Comparison of ENCODE assay signal across 22 cellular contexts in genomic region chrX:31314921-31315320, GRCh38.
A peak's percentile ranks its signal among the peaks of the same experiment; 100 is the strongest.
DNase-seq lines count a peak whose midpoint lies in the region; ATAC-seq and TF ChIP-seq lines count a peak whose summit lies in the region.
"Had no signal": no experiment of that assay in that cellular context is flagged by ENCODE, and none has a peak within 500 bp of the region (broad histone marks: within the 10 kb centered on the region; RNA-seq: fewer than 3 reads in every experiment).

No MANE protein-coding gene starts in this region.

- no peak overlapping the region for H4K5ac ChIP-seq in mesendoderm (ENCODE audit: low read length)

- no peaks in the 10 kb centered on the region for H3K79me2 ChIP-seq in mesendoderm (ENCODE audit: control insufficient read depth, insufficient read depth, low read length)

- no peak for TF ChIP-seq CTCF in testis (IDR thresholded peaks at IDR 0.05)

- no peaks in the 10 kb centered on the region for H3K79me1 ChIP-seq in mesendoderm (ENCODE audit: low read length)

- no peak for ATAC-seq in GM18909 (IDR thresholded peaks at IDR 0.05; ENCODE audit: poor library complexity, unreplicated experiment)
- ATAC-seq: CD8-positive, alpha-beta T cell; GM12878 had no signal

- intact Hi-C loops in testis (cut with DNase I; ENCODE audit: low total_unique reads), result no loop called here

- no peak overlapping the region for H3K4me3 ChIP-seq in ectodermal cell (ENCODE audit: insufficient read depth, low read depth, low read length)
- no peak overlapping the region for H3K4me3 ChIP-seq in mesendoderm (ENCODE audit: low read length)
- H3K4me3 ChIP-seq in testis, result no peak overlapping the region
- H3K4me3 ChIP-seq: cardiac muscle cell, GM12878, SJCRH30, suprapubic skin had no signal

- H3K36me3 ChIP-seq in ectodermal cell (ENCODE audit: control insufficient read depth, insufficient read depth, low read length), result no peaks in the 10 kb centered on the region
- no peaks in the 10 kb centered on the region for H3K36me3 ChIP-seq in mesendoderm (ENCODE audit: control insufficient read depth, insufficient read depth, low read length)
- no peaks in the 10 kb centered on the region for H3K36me3 ChIP-seq in testis (ENCODE audit: low read depth, missing control alignments)
- H3K36me3 ChIP-seq: cardiac muscle cell, SJCRH30, suprapubic skin had no signal

- H2BK120ac ChIP-seq in mesendoderm (ENCODE audit: low read depth, low read length), result no peak overlapping the region

- H2AK5ac ChIP-seq in mesendoderm (ENCODE audit: low read length), result no peak overlapping the region

- no peak overlapping the region for H4K8ac ChIP-seq in mesendoderm (ENCODE audit: low read depth, low read length)

- WGBS in ectodermal cell, 2 experiments, result 63% methylated on average over 3 of the region's 3 CpGs; no CpG with 5 or more reads in 1 of the 2 experiments
- no CpG with 5 or more reads among the region's 3 CpGs for WGBS in mesendoderm (ENCODE audit: extremely low coverage, insufficient coverage, low lambda C conversion rate)
- 29 to 31% methylated on average over 3 of the region's 3 CpGs for WGBS in testis, 2 donors

- H3K4me2 ChIP-seq in mesendoderm (ENCODE audit: low read length), result no peak overlapping the region

- no peak for TF ChIP-seq POLR2A in testis (IDR thresholded peaks at IDR 0.05)

- no peak overlapping the region for H3K23ac ChIP-seq in mesendoderm (ENCODE audit: low read length)

- H3K9me3 ChIP-seq in ectodermal cell (ENCODE audit: control insufficient read depth, low read length) (no peaks in the 10 kb centered on the region), testis (no peaks in the 10 kb centered on the region)
- H3K9me3 ChIP-seq: SJCRH30, suprapubic skin had no signal

- H3K18ac ChIP-seq in mesendoderm (ENCODE audit: low read length), result peak overlapping the region; percentile 80

- H3K4me1 ChIP-seq in ectodermal cell (ENCODE audit: control insufficient read depth, insufficient read depth, low read length) (no peaks in the 10 kb centered on the region), mesendoderm (ENCODE audit: control insufficient read depth, low read depth, low read length) (no peaks in the 10 kb centered on the region), testis (no peaks in the 10 kb centered on the region)
- H3K4me1 ChIP-seq: suprapubic skin had no signal

- peak overlapping the region; percentile 69 for H3K27ac ChIP-seq in ectodermal cell (ENCODE audit: insufficient read depth, low read depth, low read length, poor library complexity, severe bottlenecking)
- no peak overlapping the region for H3K27ac ChIP-seq in mesendoderm (ENCODE audit: low read depth, low read length)
- H3K27ac ChIP-seq in testis, result no peak overlapping the region
- H3K27ac ChIP-seq: 22Rv1, cardiac muscle cell, SJCRH30, suprapubic skin had no signal

- H3K56ac ChIP-seq in mesendoderm (ENCODE audit: low read length), result no peak overlapping the region

- no peak overlapping the region for H2BK15ac ChIP-seq in mesendoderm (replicated peaks; ENCODE audit: low read depth)

- no peak overlapping the region for H2BK5ac ChIP-seq in mesendoderm (ENCODE audit: low read length)

- H3K27me3 ChIP-seq in ectodermal cell (ENCODE audit: control insufficient read depth, insufficient read depth, low read length, poor library complexity, severe bottlenecking), result no peaks in the 10 kb centered on the region
- H3K27me3 ChIP-seq in mesendoderm (ENCODE audit: insufficient read depth, low read length, poor library complexity), result no peaks in the 10 kb centered on the region
- no peaks in the 10 kb centered on the region for H3K27me3 ChIP-seq in testis
- H3K27me3 ChIP-seq: cardiac muscle cell, SJCRH30, suprapubic skin had no signal

- H3K4ac ChIP-seq in mesendoderm (ENCODE audit: low read depth, low read length), result no peak overlapping the region

- peak; percentile 1 for DNase-seq in NCI-H82 (lab: John Stamatoyannopoulos, UW)
- no peak for DNase-seq in NCI-H82 treated with DMSO at 0.1 percent for 48 hours (lab: John Stamatoyannopoulos, UW; ENCODE audit: unreplicated experiment)
- DNase-seq in mesendoderm, result peak; percentile 23
- peak; percentile 16 for DNase-seq in testis
- no peak for DNase-seq in DMS153 treated with DMSO at 0.1 percent for 48 hours (lab: John Stamatoyannopoulos, UW; ENCODE audit: unreplicated experiment)
- DNase-seq in NCI-H774 (lab: John Stamatoyannopoulos, UW), result no peak
- DNase-seq: activated CD4-positive, alpha-beta T cell treated with anti-CD3 and anti-CD28 coated beads for 1 hour; activated T-cell treated with anti-CD3 and anti-CD28 coated beads for 4 hours; CD8-positive, alpha-beta T cell; effector memory CD4-positive, alpha-beta T cell; glutamatergic neuron; NCI-H1436 treated with DMSO at 0.1 percent for 48 hours; NCI-H226; SJCRH30; stimulated activated CD4-positive, alpha-beta T cell treated with anti-CD3 and anti-CD28 coated beads, Interleukin-1b, Interleukin-23, amount 100 ng/mL, for 48 hours; T1000 had no signal

- H3K9ac ChIP-seq in mesendoderm (ENCODE audit: low read length), result no peak overlapping the region

Comparison
In these comparisons a context has a peak if more than half of its experiments do, and no peak if none do; other contexts are left out.
1. DNase-seq: peak in NCI-H82 (single experiment), mesendoderm (single experiment) and testis (single experiment); none in NCI-H82 treated with DMSO at 0.1 percent for 48 hours (single experiment), DMS153 treated with DMSO at 0.1 percent for 48 hours (single experiment) and NCI-H774 (single experiment).